Comparison of ENCODE assay signal across 19 cellular contexts in the genomic region with DNA sequence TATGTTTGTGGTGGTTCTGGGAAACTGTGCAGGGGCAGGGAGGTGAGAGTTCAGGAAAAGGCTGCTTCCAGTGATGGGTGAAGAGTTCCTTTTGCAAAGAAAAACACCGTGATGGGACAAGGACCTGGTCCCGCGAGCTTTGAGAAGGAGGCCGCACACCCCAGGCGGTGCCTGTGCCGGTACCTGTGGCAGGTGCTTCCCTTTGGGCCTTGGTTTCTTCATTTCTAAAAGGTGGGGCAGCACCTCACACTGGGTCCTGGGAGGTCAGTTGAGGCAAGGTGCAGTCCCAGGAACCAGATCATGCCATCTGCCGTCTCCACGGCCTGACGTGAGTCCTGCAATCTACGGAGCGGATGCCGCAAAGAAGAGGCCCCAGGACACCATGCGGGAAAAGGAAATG.
"Had no signal": no experiment of that assay in that cellular context is flagged by ENCODE, and none has a peak within 500 bp of the region (broad histone marks: within the 10 kb centered on the region; RNA-seq: fewer than 3 reads in every experiment).

No MANE protein-coding gene starts in this region.

- H3K27me3 ChIP-seq: hepatocyte, right lobe of liver, tibial nerve, vagina had no signal

- ATAC-seq: activated T-cell treated with anti-CD3 and anti-CD28 coated beads, Interleukin-2, amount 50 U/mL, for 4 hours; right lobe of liver; stimulated activated effector memory CD8-positive, alpha-beta T cell treated with anti-CD3 and anti-CD28 coated beads, Interleukin-12 subunit alpha, Interleukin-12 subunit beta, amount 100 ng/mL, for 72 hours; stimulated activated naive CD8-positive, alpha-beta T cell treated with anti-CD3 and anti-CD28 coated beads, Interleukin-15, amount 100 ng/mL, for 72 hours had no signal

- H3K9me3 ChIP-seq: right lobe of liver, tibial nerve, vagina had no signal

- FAIRE-seq: endometrium had no signal

- DNase-seq: activated CD4-positive, CD25-positive, alpha-beta regulatory T cell treated with anti-CD3 and anti-CD28 coated beads, Interleukin-2, amount 50 U/mL, for 72 hours; activated naive CD4-positive, alpha-beta T cell treated with anti-CD3 and anti-CD28 coated beads, Interleukin-2, amount 10 ng/mL, durations not matched to agents 7 days and 5 days; activated T-cell treated with anti-CD3 and anti-CD28 coated beads, Interleukin-2, amount 50 U/mL, for 4 hours; amygdala; erythroblast; foreskin fibroblast; nephron progenitor cell; nucleus accumbens; stimulated activated CD4-positive, alpha-beta T cell treated with anti-CD3 and anti-CD28 coated beads, Interleukin-2, amount 100 ng/mL, for 24 hours; stimulated activated naive CD8-positive, alpha-beta T cell treated with anti-CD3 and anti-CD28 coated beads, Interleukin-15, amount 100 ng/mL, for 72 hours had no signal

- H3K4me3 ChIP-seq: hepatocyte, right lobe of liver, skin epidermis, tibial nerve, vagina had no signal

- H3K4me1 ChIP-seq: parathyroid adenoma, right lobe of liver, tibial nerve, vagina had no signal

- H3K36me3 ChIP-seq: right lobe of liver, tibial nerve, vagina had no signal

- H3K27ac ChIP-seq: hepatocyte, parathyroid adenoma, right lobe of liver, skin epidermis, tibial nerve, vagina, VCaP had no signal
